12 cellular contexts compared by ENCODE assay signal in genomic region chr12:96211989-96212388, GRCh38. TPM values are rescaled to one million over a fixed set of nuclear protein-coding genes. Genes with fewer than 3 reads are reported as not detected.
A peak's percentile ranks its signal among the peaks of the same experiment; 100 is the strongest.
DNase-seq lines count a peak whose midpoint lies in the region; ATAC-seq and TF ChIP-seq lines count a peak whose summit lies in the region.
"Had no signal": no experiment of that assay in that cellular context is flagged by ENCODE, and none has a peak within 500 bp of the region (broad histone marks: within the 10 kb centered on the region; RNA-seq: fewer than 3 reads in every experiment).

No MANE protein-coding gene starts in this region.

- WGBS in heart right ventricle, 2 donors: 47 to 58% methylated on average over 3 of the region's 3 CpGs
- whole genome bisulfite sequencing in thymus: 13% methylated on average over 3 of the region's 3 CpGs

- H3K36me3 ChIP-seq in heart right ventricle (peaks cover 0 to 32% (median 0%) of the 10 kb centered on the region in 9 donors), right atrium auricular region (no peaks in the 10 kb centered on the region), thymus (ENCODE audit: control insufficient read depth, insufficient read depth) (no peaks in the 10 kb centered on the region)

- H3K27me3 ChIP-seq in heart right ventricle (no peaks in the 10 kb centered on the region), right atrium auricular region (no peaks in the 10 kb centered on the region), thymus (ENCODE audit: control insufficient read depth, insufficient read depth) (no peaks in the 10 kb centered on the region)

- POLR2A ChIA-PET in WTC11 (lab: Charles Lee): interaction anchor here (1.6 kb wide), 1 partner anchor 176 kb away, joined by 4 read pairs; the partner anchor contains the start of gene LTA4H

- DNase-seq in heart right ventricle (no peak), Right ventricle myocardium inferior (ENCODE audit: missing footprints) (no peak), WTC11 (ENCODE audit: low spot score) (no peak), right atrium auricular region (ENCODE audit: low spot score) (peak; percentile 26), sciatic nerve (ENCODE audit: low spot score) (no peak), NCI-H774 (lab: John Stamatoyannopoulos, UW) (no peak)
- DNase-seq: activated CD4-positive, CD25-positive, alpha-beta regulatory T cell; COR-L47; effector CD8-positive, alpha-beta T cell; NCI-H345 had no signal

- H3K27ac ChIP-seq in heart right ventricle (peak overlapping the region in 9 of 10 donors; percentile 41 to 82 (median 71)), right atrium auricular region (peak overlapping the region in 1 of 2 donors; percentile 34), thymus (ENCODE audit: low read depth) (peak overlapping the region; percentile 48)

- H3K4me1 Mint-ChIP-seq in WTC11: peaks cover 59% of the 10 kb centered on the region

- H3K4me3 ChIP-seq in heart right ventricle (peak overlapping the region in 3 of 10 donors; percentile 2 to 24 (median 13)), right atrium auricular region (no peak overlapping the region), thymus (ENCODE audit: low read length) (no peak overlapping the region)

- TF ChIP-seq CTCF in heart right ventricle (IDR thresholded peaks at IDR 0.05) (no peak), WTC11 (IDR thresholded peaks at IDR 0.05) (no peak), right atrium auricular region (IDR thresholded peaks at IDR 0.05) (no peak)

- H3K4me1 ChIP-seq in heart right ventricle: peaks cover 0 to 100% (median 96%) of the 10 kb centered on the region in 9 donors
- peaks cover 0 to 41% of the 10 kb centered on the region in 2 donors for H3K4me1 ChIP-seq in right atrium auricular region
- peaks cover 32% of the 10 kb centered on the region for H3K4me1 ChIP-seq in thymus (ENCODE audit: control insufficient read depth, insufficient read depth, low read length)

- no peaks in the 10 kb centered on the region for H3K36me3 Mint-ChIP-seq in WTC11

- H3K27me3 Mint-ChIP-seq in WTC11 (ENCODE audit: low read depth): no peaks in the 10 kb centered on the region

- H3K27ac Mint-ChIP-seq in WTC11: peak overlapping the region; percentile 42; the same call in 1 of the 2 replicates

- H3K9me3 Mint-ChIP-seq in WTC11: no peaks in the 10 kb centered on the region

- CTCF ChIA-PET in WTC11 (lab: Charles Lee): interaction anchor here (0.7 to 1.0 kb wide), 2 partner anchors 79 to 305 kb away, joined by 3 read pairs; no protein-coding TSS in a partner anchor

- no peak overlapping the region for H3K4me3 Mint-ChIP-seq in WTC11

- peak in 3 of 8 donors; percentile 13 to 46 (median 46) for ATAC-seq in heart right ventricle
- no peak for ATAC-seq in Right ventricle myocardium inferior
- ATAC-seq in WTC11: no peak
- ATAC-seq in sciatic nerve: no peak
- ATAC-seq in GM21576 (IDR thresholded peaks at IDR 0.05; ENCODE audit: unreplicated experiment): no peak

- intact Hi-C loops in heart right ventricle (cut with DNase I) (loop anchor here in 7 of 10 donors (2.0 to 10.0 kb wide), 8 partner anchors 15 to 305 kb away; no protein-coding TSS in a partner anchor), Right ventricle myocardium inferior (cut with DNase I) (loop anchor here (2.0 to 10.0 kb wide), 4 partner anchors 17 to 305 kb away; partner anchors contain the start of gene ELK3), sciatic nerve (cut with DNase I) (no loop called here)

- H3K9me3 ChIP-seq in heart right ventricle: no peaks in the 10 kb centered on the region
- no peaks in the 10 kb centered on the region for H3K9me3 ChIP-seq in right atrium auricular region
- no peaks in the 10 kb centered on the region for H3K9me3 ChIP-seq in thymus (ENCODE audit: control insufficient read depth)

TF ChIP-seq in WTC11, 78 proteins besides CTCF, POLR2A, EP300 and RAD21:
- no peak for TF ChIP-seq KAT7 (CRISPR knock-in tag; IDR thresholded peaks at IDR 0.05; ENCODE audit: borderline replicate concordance)
- TF ChIP-seq CBFB (CRISPR knock-in tag; IDR thresholded peaks at IDR 0.05; ENCODE audit: low read depth): no peak
- TF ChIP-seq NFE2L1 (CRISPR knock-in tag; IDR thresholded peaks at IDR 0.05): no peak
- no peak for TF ChIP-seq HMGXB4 (CRISPR knock-in tag; IDR thresholded peaks at IDR 0.05)
- no peak for TF ChIP-seq JAZF1 (CRISPR knock-in tag; IDR thresholded peaks at IDR 0.05)
- no peak for TF ChIP-seq ZNF317 (CRISPR knock-in tag; IDR thresholded peaks at IDR 0.05; ENCODE audit: borderline replicate concordance, low read depth)
- no peak for TF ChIP-seq USF2 (CRISPR knock-in tag; IDR thresholded peaks at IDR 0.05)

RNA-seq across cellular contexts. Expression of gene ELK3, which starts 17.8 kb away (rescaled TPM):
- total RNA-seq in heart right ventricle (10 to 100 TPM; 11.7 to 33.0 (median 22.3) TPM), Right ventricle myocardium inferior (20.8 TPM), WTC11 (2021) (14.7 to 16.5 TPM (median 14.9 TPM) in 3 replicates), right atrium auricular region (10 to 100 TPM; 15.1 to 16.3 TPM), sciatic nerve (30.2 TPM)
- polyA plus RNA-seq in heart right ventricle (10 to 100 TPM in 1 of 2 donors, 1 to 10 TPM in 1; 6.6 to 14.8 TPM), thymus (17.8 TPM)
